Comparison of ENCODE assay signal across 1 cellular context in genomic region chr2:230007931-230008707, GRCh38.
TF ChIP-seq lines count a peak whose summit lies in the region.

No MANE protein-coding gene starts in this region.

TF ChIP-seq in WTC11, 78 proteins besides CTCF, POLR2A, EP300 and RAD21 (continued from another document):
- TF ChIP-seq ZNF317 (CRISPR knock-in tag; IDR thresholded peaks at IDR 0.05; ENCODE audit: borderline replicate concordance, low read depth) (no peak), CDX4 (CRISPR knock-in tag; IDR thresholded peaks at IDR 0.05; ENCODE audit: borderline replicate concordance) (no peak)
